1 cellular context compared by ENCODE assay signal in genomic region chr7:123594813-123595241, GRCh38.
A peak's percentile ranks its signal among the peaks of the same experiment; 100 is the strongest.
TF ChIP-seq lines count a peak whose summit lies in the region.

No MANE protein-coding gene starts in this region.

TF ChIP-seq in GM23338, 12 proteins besides CTCF, POLR2A, EP300 and RAD21 (continued from another document):
- peak; percentile 47; the same call in 1 of the 2 replicates for TF ChIP-seq ZNF462 (CRISPR knock-in tag; IDR thresholded peaks at IDR 0.05)
- no peak for TF ChIP-seq NANOG (IDR thresholded peaks at IDR 0.05; ENCODE audit: borderline replicate concordance)
- TF ChIP-seq, protein P1, sequence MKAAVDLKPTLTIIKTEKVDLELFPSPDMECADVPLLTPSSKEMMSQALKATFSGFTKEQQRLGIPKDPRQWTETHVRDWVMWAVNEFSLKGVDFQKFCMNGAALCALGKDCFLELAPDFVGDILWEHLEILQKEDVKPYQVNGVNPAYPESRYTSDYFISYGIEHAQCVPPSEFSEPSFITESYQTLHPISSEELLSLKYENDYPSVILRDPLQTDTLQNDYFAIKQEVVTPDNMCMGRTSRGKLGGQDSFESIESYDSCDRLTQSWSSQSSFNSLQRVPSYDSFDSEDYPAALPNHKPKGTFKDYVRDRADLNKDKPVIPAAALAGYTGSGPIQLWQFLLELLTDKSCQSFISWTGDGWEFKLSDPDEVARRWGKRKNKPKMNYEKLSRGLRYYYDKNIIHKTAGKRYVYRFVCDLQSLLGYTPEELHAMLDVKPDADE (IDR thresholded peaks at IDR 0.05) = no peak
- no peak for TF ChIP-seq CREB1 (CRISPR knock-in tag; IDR thresholded peaks at IDR 0.05; ENCODE audit: low read depth)
- no peak for TF ChIP-seq JUNB (IDR thresholded peaks at IDR 0.05; ENCODE audit: unreplicated experiment)
- no peak for TF ChIP-seq ZNF114 (CRISPR knock-in tag; IDR thresholded peaks at IDR 0.05)
- no peak for TF ChIP-seq EZH2phosphoT487 (IDR thresholded peaks at IDR 0.05; ENCODE audit: unreplicated experiment)
